Comparison of ENCODE assay signal across 28 cellular contexts in the genomic region with DNA sequence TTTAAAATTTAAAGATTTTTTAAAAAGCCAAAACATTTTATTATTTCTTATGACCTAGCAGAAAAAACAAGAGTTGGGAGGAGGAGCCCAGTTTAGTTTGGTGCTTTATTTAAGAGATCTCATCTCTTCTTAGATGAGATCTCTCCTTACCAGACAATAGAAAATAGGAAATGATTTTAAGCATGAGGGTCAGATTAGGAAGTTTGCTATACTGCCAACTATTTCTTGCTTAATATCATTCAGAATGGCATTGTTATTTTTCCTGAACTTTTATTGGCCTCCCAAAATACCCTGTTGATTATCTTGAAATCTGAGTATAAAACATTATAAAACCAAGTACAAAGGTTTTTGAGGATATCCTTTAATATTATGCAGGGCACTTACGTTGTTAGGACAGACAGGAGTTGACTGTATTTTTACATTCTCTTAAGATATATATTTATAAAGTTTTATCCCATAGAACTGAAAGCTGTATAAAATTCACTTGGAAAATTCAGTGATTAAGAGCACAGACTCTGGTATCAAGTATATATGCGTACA.
"Had no signal": no experiment of that assay in that cellular context is flagged by ENCODE, and none has a peak within 500 bp of the region (broad histone marks: within the 10 kb centered on the region; RNA-seq: fewer than 3 reads in every experiment).

No MANE protein-coding gene starts in this region.

- H3K27ac ChIP-seq: brain microvascular endothelial cell, esophagus muscularis mucosa, gastroesophageal sphincter, VCaP had no signal

- H3K9me3 ChIP-seq: esophagus muscularis mucosa, gastroesophageal sphincter had no signal

- FAIRE-seq: colon had no signal

- ATAC-seq: activated naive CD4-positive, alpha-beta T cell treated with anti-CD3 and anti-CD28 coated beads, Interleukin-2, amount 50 U/mL, for 72 hours; activated T-cell treated with anti-CD3 and anti-CD28 coated beads, Interleukin-2, amount 50 U/mL, for 72 hours; gastroesophageal sphincter; WTC11 had no signal

- H3K27me3 ChIP-seq: brain microvascular endothelial cell, esophagus muscularis mucosa, gastroesophageal sphincter had no signal

- DNase-seq: activated CD4-positive, alpha-beta memory T cell treated with anti-CD3 and anti-CD28 coated beads, Interleukin-2, amount 10 ng/mL, durations not matched to agents 7 days and 5 days; activated CD4-positive, alpha-beta T cell treated with anti-CD3 and anti-CD28 coated beads for 1 hour; activated CD4-positive, alpha-beta T cell treated with anti-CD3 and anti-CD28 coated beads for 4 hours; activated CD4-positive, alpha-beta T cell treated with anti-CD3 and anti-CD28 coated beads, Interleukin-2, amount 10 ng/mL, durations not matched to agents 7 days and 5 days; activated CD4-positive, alpha-beta T cell treated with anti-CD3 and anti-CD28 coated beads, Interleukin-2, amount 50 U/mL, for 4 hours; activated CD8-positive, alpha-beta memory T cell treated with anti-CD3 and anti-CD28 coated beads, Interleukin-2, amount 50 U/mL, for 48 hours; activated gamma-delta T cell; activated naive CD4-positive, alpha-beta T cell; activated naive CD4-positive, alpha-beta T cell treated with anti-CD3 and anti-CD28 coated beads, Interleukin-2, amount 10 ng/mL, durations not matched to agents 7 days and 5 days; activated naive CD8-positive, alpha-beta T cell treated with anti-CD3 and anti-CD28 coated beads, Interleukin-2, amount 10 ng/mL, durations not matched to agents 7 days and 5 days; activated T-cell treated with anti-CD3 and anti-CD28 coated beads for 4 hours; activated T-cell treated with anti-CD3 and anti-CD28 coated beads, Interleukin-2, amount 50 U/mL, for 24 hours; activated T-cell treated with anti-CD3 and anti-CD28 coated beads, Interleukin-2, amount 50 U/mL, for 72 hours; amniotic stem cell; anterior cingulate cortex; brain microvascular endothelial cell; caudate nucleus; cortex of kidney; effector CD8-positive, alpha-beta T cell; erythroblast; foreskin melanocyte; T-helper 2 cell had no signal

- H3K4me3 ChIP-seq: esophagus muscularis mucosa, gastroesophageal sphincter had no signal
